Comparison of ENCODE assay signal across 25 cellular contexts in genomic region chr19:29702958-29703320, GRCh38.
"Had no signal": no experiment of that assay in that cellular context is flagged by ENCODE, and none has a peak within 500 bp of the region (broad histone marks: within the 10 kb centered on the region; RNA-seq: fewer than 3 reads in every experiment).

No MANE protein-coding gene starts in this region.

- H3K27ac ChIP-seq: heart right ventricle, left ventricle myocardium inferior, lower lobe of right lung, pancreas, prostate gland, sigmoid colon, testis, tibial nerve had no signal

- H3K36me3 Mint-ChIP-seq: natural killer cell had no signal

- H3K4me3 ChIP-seq: dorsolateral prefrontal cortex, heart right ventricle, left ventricle myocardium inferior, lower lobe of right lung, pancreas, prostate gland, sigmoid colon, smooth muscle cell, testis, tibial nerve had no signal

- H3K4me1 Mint-ChIP-seq: mesothelial cell of epicardium, neural crest cell had no signal

- H3K4me3 Mint-ChIP-seq: memory B cell; mesothelial cell of epicardium; natural killer cell; neural crest cell; stimulated activated memory B cell treated with anti-CD40 and anti-IgM and Interleukin-4, amounts not matched to agents 10 μg/mL and 1 μg/mL and 100 μg/mL, for 72 hours; stimulated activated naive CD8-positive, alpha-beta T cell treated with anti-CD3 and anti-CD28 coated beads, Interleukin-15, Interleukin-2, amounts not matched to agents 100 ng/mL and 50 ng/mL, for 24 hours had no signal

- FAIRE-seq: frontal cortex, pancreas had no signal

- H3K9me3 ChIP-seq: heart right ventricle, left ventricle myocardium inferior, lower lobe of right lung, pancreas, prostate gland, sigmoid colon, testis, tibial nerve had no signal

- H3K36me3 ChIP-seq: prostate gland had no signal

- H3K27ac Mint-ChIP-seq: memory B cell, mesothelial cell of epicardium, natural killer cell had no signal

- H3K9me3 Mint-ChIP-seq: memory B cell; mesothelial cell of epicardium; natural killer cell; neural crest cell; stimulated activated memory B cell treated with anti-CD40 and anti-IgM and Interleukin-4, amounts not matched to agents 10 μg/mL and 1 μg/mL and 100 μg/mL, for 72 hours; stimulated activated naive CD8-positive, alpha-beta T cell treated with anti-CD3 and anti-CD28 coated beads, Interleukin-15, Interleukin-2, amounts not matched to agents 100 ng/mL and 50 ng/mL, for 24 hours had no signal

- H3K27me3 Mint-ChIP-seq: memory B cell; stimulated activated memory B cell treated with anti-CD40 and anti-IgM and Interleukin-4, amounts not matched to agents 10 μg/mL and 1 μg/mL and 100 μg/mL, for 72 hours; stimulated activated naive CD8-positive, alpha-beta T cell treated with anti-CD3 and anti-CD28 coated beads, Interleukin-15, Interleukin-2, amounts not matched to agents 100 ng/mL and 50 ng/mL, for 24 hours had no signal

- H3K4me2 ChIP-seq: smooth muscle cell had no signal

- DNase-seq: central memory CD4-positive, alpha-beta T cell; cortex of kidney; effector CD8-positive, alpha-beta T cell; heart right ventricle; hypothalamus; islet precursor cell; left ventricle myocardium inferior; lower lobe of right lung; natural killer cell; occipital lobe; sigmoid colon; stimulated activated CD4-positive, alpha-beta T cell treated with anti-CD3 and anti-CD28 coated beads, Interleukin-4, amount 100 ng/mL, for 24 hours; testis had no signal

- H3K4me1 ChIP-seq: lower lobe of right lung, pancreas, prostate gland, sigmoid colon had no signal

- H3K27me3 ChIP-seq: dorsolateral prefrontal cortex, heart right ventricle, pancreas, sigmoid colon, testis, tibial nerve had no signal

- ATAC-seq: esophagus mucosa; lower lobe of right lung; natural killer cell; pancreas; stimulated activated memory B cell treated with anti-CD40 and anti-IgM and Interleukin-4, amounts not matched to agents 10 μg/mL and 1 μg/mL and 100 μg/mL, for 72 hours had no signal
